Comparison of ENCODE assay signal across 14 cellular contexts in genomic region chr7:102859799-102860125, GRCh38. TPM values are rescaled to one million over a fixed set of nuclear protein-coding genes. Genes with fewer than 3 reads are reported as not detected.
"Had no signal": no experiment of that assay in that cellular context is flagged by ENCODE, and none has a peak within 500 bp of the region (broad histone marks: within the 10 kb centered on the region; RNA-seq: fewer than 3 reads in every experiment).

No MANE protein-coding gene starts in this region.

- H3K27ac Mint-ChIP-seq: activated CD4-positive, alpha-beta T cell treated with anti-CD3 and anti-CD28 coated beads, Interleukin-2, amount 10 ng/mL, durations not matched to agents 24 days and 14 days; natural killer cell; stimulated activated naive B cell treated with anti-CD40 and anti-IgM and Interleukin-4, amounts not matched to agents 10 μg/mL and 1 μg/mL and 100 μg/mL, for 72 hours; T-helper 2 cell treated with Interferon-gamma antibody and Interleukin-4, amounts not matched to agents 5 μg/mL and 100 μg/mL, for 36 hours had no signal

- H3K27me3 ChIP-seq: cardiac muscle cell, transverse colon had no signal

- H3K4me3 ChIP-seq: cardiac muscle cell, transverse colon had no signal

- H3K27me3 Mint-ChIP-seq: stimulated activated naive B cell treated with anti-CD40 and anti-IgM and Interleukin-4, amounts not matched to agents 10 μg/mL and 1 μg/mL and 100 μg/mL, for 72 hours had no signal

- H3K9me3 Mint-ChIP-seq: activated CD4-positive, alpha-beta T cell treated with anti-CD3 and anti-CD28 coated beads, Interleukin-2, amount 10 ng/mL, durations not matched to agents 24 days and 14 days; natural killer cell; stimulated activated naive B cell treated with anti-CD40 and anti-IgM and Interleukin-4, amounts not matched to agents 10 μg/mL and 1 μg/mL and 100 μg/mL, for 72 hours; T-helper 2 cell treated with Interferon-gamma antibody and Interleukin-4, amounts not matched to agents 5 μg/mL and 100 μg/mL, for 36 hours had no signal

- ATAC-seq: natural killer cell; stimulated activated naive B cell treated with anti-CD40 and anti-IgM and Interleukin-4, amounts not matched to agents 10 μg/mL and 1 μg/mL and 100 μg/mL, for 72 hours had no signal

- H3K9me3 ChIP-seq: transverse colon had no signal

- H3K4me3 Mint-ChIP-seq: activated CD4-positive, alpha-beta T cell treated with anti-CD3 and anti-CD28 coated beads, Interleukin-2, amount 10 ng/mL, durations not matched to agents 24 days and 14 days; natural killer cell; stimulated activated naive B cell treated with anti-CD40 and anti-IgM and Interleukin-4, amounts not matched to agents 10 μg/mL and 1 μg/mL and 100 μg/mL, for 72 hours; T-helper 2 cell treated with Interferon-gamma antibody and Interleukin-4, amounts not matched to agents 5 μg/mL and 100 μg/mL, for 36 hours had no signal

- H3K36me3 Mint-ChIP-seq: natural killer cell had no signal

- H3K36me3 ChIP-seq: cardiac muscle cell, transverse colon had no signal

- DNase-seq: activated CD4-positive, alpha-beta T cell treated with anti-CD3 and anti-CD28 coated beads, Interleukin-2, amount 10 ng/mL, durations not matched to agents 24 days and 14 days; activated CD4-positive, CD25-positive, alpha-beta regulatory T cell; activated CD8-positive, alpha-beta memory T cell treated with anti-CD3 and anti-CD28 coated beads for 24 hours; activated naive CD4-positive, alpha-beta T cell; hippocampal formation; natural killer cell; posterior cingulate gyrus; retina; stimulated activated CD4-positive, alpha-beta T cell treated with anti-CD3 and anti-CD28 coated beads, Interleukin-15, amount 100 ng/mL, for 24 hours; stimulated activated CD4-positive, alpha-beta T cell treated with anti-CD3 and anti-CD28 coated beads, Interleukin-4, amount 100 ng/mL, for 1 hour; stimulated activated naive B cell treated with anti-CD40 and anti-IgM and Interleukin-4, amounts not matched to agents 10 μg/mL and 1 μg/mL and 100 μg/mL, for 72 hours; transverse colon had no signal

- H3K27ac ChIP-seq: cardiac muscle cell had no signal

- H3K4me1 Mint-ChIP-seq: activated CD4-positive, alpha-beta T cell treated with anti-CD3 and anti-CD28 coated beads, Interleukin-2, amount 10 ng/mL, durations not matched to agents 24 days and 14 days; natural killer cell; stimulated activated naive B cell treated with anti-CD40 and anti-IgM and Interleukin-4, amounts not matched to agents 10 μg/mL and 1 μg/mL and 100 μg/mL, for 72 hours had no signal

RNA-seq across cellular contexts. Expression of gene LRRC17, which starts 53.0 kb away (rescaled TPM):
- total RNA-seq: activated CD4-positive, alpha-beta T cell treated with anti-CD3 and anti-CD28 coated beads, Interleukin-2, amount 10 ng/mL, durations not matched to agents 24 days and 14 days had no signal
